Comparison of ENCODE assay signal across 30 cellular contexts in genomic region chr1:27710574-27710973, GRCh38. TPM values are rescaled to one million over a fixed set of nuclear protein-coding genes. Genes with fewer than 3 reads are reported as not detected.
DNase-seq lines count a peak whose midpoint lies in the region; ATAC-seq, FAIRE-seq and TF ChIP-seq lines count a peak whose summit lies in the region.
"Had no signal": no experiment of that assay in that cellular context is flagged by ENCODE, and none has a peak within 500 bp of the region (broad histone marks: within the 10 kb centered on the region; RNA-seq: fewer than 3 reads in every experiment).

No MANE protein-coding gene starts in this region.

- no peak for DNase-seq in WTC11 (ENCODE audit: low spot score)
- DNase-seq in frontal cortex (ENCODE audit: low spot score in 2 of 2): no peak
- no peak for DNase-seq in stimulated activated effector memory CD8-positive, alpha-beta T cell treated with anti-CD3 and anti-CD28 coated beads, Interleukin-12 subunit alpha, Interleukin-12 subunit beta, amount 100 ng/mL, for 72 hours (ENCODE audit: low spot score in 2 of 2)
- DNase-seq: 8988T; ACHN; AML-193; BE2C; C1 segment of cervical spinal cord; Caco-2; Calu3; CD4-positive, alpha-beta memory T cell; CD4-positive, alpha-beta T cell; CD4-positive, CD25-positive, alpha-beta regulatory T cell; CD8-positive, alpha-beta memory T cell; CD8-positive, alpha-beta T cell; COR-L47; DMS 273 treated with DMSO at 0.1 percent for 48 hours; DMS153; DMS53; DMS79; DMS79 treated with DMSO at 0.1 percent for 48 hours; DND-41; EL had no signal

- H3K27ac Mint-ChIP-seq in WTC11: no peak overlapping the region
- no peak overlapping the region for H3K27ac Mint-ChIP-seq in stimulated activated effector memory CD8-positive, alpha-beta T cell treated with anti-CD3 and anti-CD28 coated beads, Interleukin-12 subunit alpha, Interleukin-12 subunit beta, amount 100 ng/mL, for 72 hours
- H3K27ac Mint-ChIP-seq: B cell; CD14-positive monocyte; CD4-positive, alpha-beta memory T cell; CD4-positive, alpha-beta T cell; CD4-positive, CD25-positive, alpha-beta regulatory T cell; CD8-positive, alpha-beta T cell had no signal

- no peak for TF ChIP-seq CTCF in WTC11 (IDR thresholded peaks at IDR 0.05)

- no peaks in the 10 kb centered on the region for H3K36me3 Mint-ChIP-seq in WTC11
- H3K36me3 Mint-ChIP-seq in stimulated activated effector memory CD8-positive, alpha-beta T cell treated with anti-CD3 and anti-CD28 coated beads, Interleukin-12 subunit alpha, Interleukin-12 subunit beta, amount 100 ng/mL, for 72 hours: no peaks in the 10 kb centered on the region
- H3K36me3 Mint-ChIP-seq: CD14-positive monocyte; CD4-positive, alpha-beta memory T cell; CD4-positive, CD25-positive, alpha-beta regulatory T cell; CD8-positive, alpha-beta T cell had no signal

- no peak overlapping the region for H3K4me3 Mint-ChIP-seq in WTC11
- no peak overlapping the region for H3K4me3 Mint-ChIP-seq in stimulated activated effector memory CD8-positive, alpha-beta T cell treated with anti-CD3 and anti-CD28 coated beads, Interleukin-12 subunit alpha, Interleukin-12 subunit beta, amount 100 ng/mL, for 72 hours
- H3K4me3 Mint-ChIP-seq: B cell; CD14-positive monocyte; CD4-positive, alpha-beta memory T cell; CD4-positive, alpha-beta T cell; CD4-positive, CD25-positive, alpha-beta regulatory T cell; CD8-positive, alpha-beta memory T cell; CD8-positive, alpha-beta T cell had no signal

- CTCF ChIA-PET in WTC11 (lab: Charles Lee): interaction anchor here (1.4 kb wide), 1 partner anchor 41 kb away, joined by 7 read pairs; no protein-coding TSS in a partner anchor

- H3K9me3 Mint-ChIP-seq in WTC11: peaks cover 11% of the 10 kb centered on the region
- no peaks in the 10 kb centered on the region for H3K9me3 Mint-ChIP-seq in stimulated activated effector memory CD8-positive, alpha-beta T cell treated with anti-CD3 and anti-CD28 coated beads, Interleukin-12 subunit alpha, Interleukin-12 subunit beta, amount 100 ng/mL, for 72 hours
- H3K9me3 Mint-ChIP-seq: CD4-positive, alpha-beta T cell; CD8-positive, alpha-beta memory T cell; CD8-positive, alpha-beta T cell had no signal

- H3K27me3 Mint-ChIP-seq in WTC11 (ENCODE audit: low read depth): no peaks in the 10 kb centered on the region; the same call in 1 of the 2 replicates

- H3K4me1 Mint-ChIP-seq in WTC11: peaks cover 7% of the 10 kb centered on the region
- no peaks in the 10 kb centered on the region for H3K4me1 Mint-ChIP-seq in stimulated activated effector memory CD8-positive, alpha-beta T cell treated with anti-CD3 and anti-CD28 coated beads, Interleukin-12 subunit alpha, Interleukin-12 subunit beta, amount 100 ng/mL, for 72 hours
- H3K4me1 Mint-ChIP-seq: B cell; CD14-positive monocyte; CD4-positive, alpha-beta memory T cell; CD4-positive, CD25-positive, alpha-beta regulatory T cell; CD8-positive, alpha-beta memory T cell had no signal

- ATAC-seq in WTC11 (no peak), GM21786 (IDR thresholded peaks at IDR 0.05; ENCODE audit: unreplicated experiment) (no peak), HG02981 (IDR thresholded peaks at IDR 0.05; ENCODE audit: unreplicated experiment) (no peak)
- no peak for ATAC-seq in stimulated activated effector memory CD8-positive, alpha-beta T cell treated with anti-CD3 and anti-CD28 coated beads, Interleukin-12 subunit alpha, Interleukin-12 subunit beta, amount 100 ng/mL, for 72 hours
- ATAC-seq: A549; CD8-positive, alpha-beta T cell had no signal

- POLR2A ChIA-PET in WTC11 (lab: Charles Lee): interaction anchor here (0.6 kb wide), 1 partner anchor 889 kb away, joined by 3 read pairs; no protein-coding TSS in a partner anchor

- peak; percentile 14 for FAIRE-seq in A204.1 (lab: Jason Lieb, UNC)
- FAIRE-seq in frontal cortex (lab: Jason Lieb, UNC): peak; percentile 44
- FAIRE-seq: A549, D721Med had no signal

TF ChIP-seq in WTC11, 78 proteins besides CTCF, POLR2A, EP300 and RAD21:
- TF ChIP-seq HMGA2 (CRISPR knock-in tag; IDR thresholded peaks at IDR 0.05) (peak; percentile 93), PRDM15 (CRISPR knock-in tag; IDR thresholded peaks at IDR 0.05) (no peak), IRF1 (CRISPR knock-in tag; IDR thresholded peaks at IDR 0.05) (no peak)

RNA-seq across cellular contexts. Expression of gene FAM76A, which starts 15.2 kb away (rescaled TPM):
- total RNA-seq in WTC11 (2021) (12.5 to 14.5 TPM (median 12.8 TPM) in 3 replicates), frontal cortex (20.0 TPM)

RNA-seq across cellular contexts. Expression of gene IFI6, which starts 38.6 kb away (rescaled TPM):
- total RNA-seq in WTC11 (2021) (4.5 to 9.4 TPM (median 6.4 TPM) in 3 replicates), frontal cortex (45.2 TPM)
